In the genomic region with DNA sequence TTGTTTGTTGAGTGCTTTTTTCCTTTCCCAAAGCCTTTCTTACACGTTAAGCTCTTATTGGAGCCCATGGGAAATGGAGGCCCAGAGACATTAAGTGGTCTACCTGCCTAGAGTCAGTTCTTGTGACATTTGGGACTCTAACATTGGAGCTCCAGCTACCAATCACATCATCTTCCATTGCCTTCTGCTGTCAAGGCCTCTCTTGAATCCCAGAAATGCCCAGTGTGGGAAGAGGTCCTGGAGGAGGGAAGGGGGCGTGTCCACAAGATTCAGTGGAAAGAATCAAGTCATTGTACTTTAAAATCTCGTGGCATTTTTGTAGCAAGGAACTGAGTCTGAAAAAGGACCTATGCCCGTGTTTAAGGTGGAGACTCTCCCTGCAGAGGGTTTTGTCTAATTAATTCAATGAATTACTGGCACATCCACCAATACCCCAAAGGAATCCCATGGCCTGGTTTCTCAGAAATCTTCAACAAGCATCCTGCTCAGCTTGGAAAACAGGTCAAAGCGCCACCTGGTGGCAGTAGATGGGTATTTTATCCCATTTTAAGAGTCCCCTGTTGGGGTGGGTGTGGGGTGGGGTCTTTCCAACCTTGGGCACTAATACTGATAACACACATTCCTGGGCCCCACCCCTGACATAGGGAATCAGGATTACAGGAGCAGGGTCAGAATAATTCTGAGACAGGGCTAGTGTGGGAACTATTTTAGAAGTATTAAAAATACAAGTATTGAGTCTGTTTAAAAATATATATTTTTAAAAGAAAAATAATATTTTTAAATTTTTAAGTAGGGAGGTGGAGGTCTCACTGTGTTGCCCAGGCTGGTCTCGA, we compare ENCODE assay signal across 8 cellular contexts. TPM values are rescaled to one million over a fixed set of nuclear protein-coding genes. Genes with fewer than 3 reads are reported as not detected.
DNase-seq lines count a peak whose midpoint lies in the region.

No MANE protein-coding gene starts in this region.

- H3K9me3 Mint-ChIP-seq in activated CD4-positive, alpha-beta T cell treated with anti-CD3 and anti-CD28 coated beads, Interleukin-2, amount 10 ng/mL, durations not matched to agents 24 days and 14 days = no peaks in the 10 kb centered on the region

- H3K4me1 Mint-ChIP-seq in activated CD4-positive, alpha-beta T cell treated with anti-CD3 and anti-CD28 coated beads, Interleukin-2, amount 10 ng/mL, durations not matched to agents 24 days and 14 days = peaks cover 11% of the 10 kb centered on the region

- H3K36me3 Mint-ChIP-seq in activated CD4-positive, alpha-beta T cell treated with anti-CD3 and anti-CD28 coated beads, Interleukin-2, amount 10 ng/mL, durations not matched to agents 24 days and 14 days (ENCODE audit: low read depth) = peaks cover 4% of the 10 kb centered on the region

- H3K4me3 Mint-ChIP-seq in activated CD4-positive, alpha-beta T cell treated with anti-CD3 and anti-CD28 coated beads, Interleukin-2, amount 10 ng/mL, durations not matched to agents 24 days and 14 days = no peak overlapping the region

- peak overlapping the region; percentile 54 for H3K27ac Mint-ChIP-seq in activated CD4-positive, alpha-beta T cell treated with anti-CD3 and anti-CD28 coated beads, Interleukin-2, amount 10 ng/mL, durations not matched to agents 24 days and 14 days

- H3K27me3 Mint-ChIP-seq in activated CD4-positive, alpha-beta T cell treated with anti-CD3 and anti-CD28 coated beads, Interleukin-2, amount 10 ng/mL, durations not matched to agents 24 days and 14 days = no peaks in the 10 kb centered on the region

- intact Hi-C loops in activated CD4-positive, alpha-beta T cell treated with anti-CD3 and anti-CD28 coated beads, Interleukin-2, amount 10 ng/mL, durations not matched to agents 24 days and 14 days (cut with micrococcal nuclease) = loop anchor here (1.0 to 5.0 kb wide), 4 partner anchors 24 to 235 kb away; partner anchors contain the start of genes GPT2, ORC6 and VPS35

- DNase-seq in NCI-H748 (lab: John Stamatoyannopoulos, UW; ENCODE audit: unreplicated experiment) (peak; percentile 48), NCI-H748 treated with DMSO at 0.1 percent for 48 hours (lab: John Stamatoyannopoulos, UW) (no peak), NCI-H2107 treated with DMSO at 0.1 percent for 48 hours (lab: John Stamatoyannopoulos, UW; ENCODE audit: unreplicated experiment) (peak; percentile 45), dermis microvascular lymphatic vessel endothelial cell (ENCODE audit: low read depth in 2 of 2) (peak; percentile 30 to 66), medulla oblongata (ENCODE audit: extremely low spot score) (peak; percentile 86), T1000 (lab: John Stamatoyannopoulos, UW) (no peak)
- peak; percentile 88 for DNase-seq in activated CD4-positive, alpha-beta T cell treated with anti-CD3 and anti-CD28 coated beads, Interleukin-2, amount 10 ng/mL, durations not matched to agents 24 days and 14 days
- DNase-seq in stimulated activated CD8-positive, alpha-beta memory T cell treated with anti-CD3 and anti-CD28 coated beads, Interleukin-2, amount 100 ng/mL, for 48 hours (ENCODE audit: low read depth in 2 of 2) = peak; percentile 32 to 33

RNA-seq across cellular contexts. Expression of gene GPT2, which starts 24.6 kb away (rescaled TPM):
- 15.7 and 16.0 TPM in 2 replicates for total RNA-seq in activated CD4-positive, alpha-beta T cell treated with anti-CD3 and anti-CD28 coated beads, Interleukin-2, amount 10 ng/mL, durations not matched to agents 24 days and 14 days
- 5.1 and 5.3 TPM in 2 replicates for total RNA-seq in dermis microvascular lymphatic vessel endothelial cell

Comparison
In these comparisons a context has a peak if more than half of its experiments do, and no peak if none do; other contexts are left out.
1. DNase-seq: peak in NCI-H748 (single experiment), NCI-H2107 treated with DMSO at 0.1 percent for 48 hours (single experiment), activated CD4-positive, alpha-beta T cell treated with anti-CD3 and anti-CD28 coated beads, Interleukin-2, amount 10 ng/mL, durations not matched to agents 24 days and 14 days (single experiment), dermis microvascular lymphatic vessel endothelial cell (2 of 2), medulla oblongata (single experiment) and stimulated activated CD8-positive, alpha-beta memory T cell treated with anti-CD3 and anti-CD28 coated beads, Interleukin-2, amount 100 ng/mL, for 48 hours (2 of 2); none in NCI-H748 treated with DMSO at 0.1 percent for 48 hours (single experiment) and T1000 (single experiment).